In genomic region chr10:121194696-121195523, GRCh38 we compare ENCODE assay signal across 22 cellular contexts.
"Had no signal": no experiment of that assay in that cellular context is flagged by ENCODE, and none has a peak within 500 bp of the region (broad histone marks: within the 10 kb centered on the region; RNA-seq: fewer than 3 reads in every experiment).

No MANE protein-coding gene starts in this region.

- ATAC-seq: Panc1, PC-3 had no signal

- H3K4me2 ChIP-seq: SK-N-SH had no signal

- H3K27me3 ChIP-seq: MG63 had no signal

- H3K36me3 ChIP-seq: MG63 had no signal

- FAIRE-seq: HTR-8/SVneo had no signal

- H3K9me2 ChIP-seq: SK-N-SH had no signal

- H3K4me3 ChIP-seq: MG63 had no signal

- H3K9me3 ChIP-seq: MG63, SK-N-SH had no signal

- H3K27ac ChIP-seq: HL-60, RWPE1 had no signal

- DNase-seq: KBM-7, MG63, NCI-H1092, NCI-H1105 treated with DMSO at 0.1 percent for 48 hours, NCI-H1417 treated with DMSO at 0.1 percent for 48 hours, NCI-H146, NCI-H187, NCI-H2029, NCI-H2081 treated with DMSO at 0.1 percent for 48 hours, NCI-H2171, NCI-H226, NCI-H510A, NCI-H524 treated with DMSO at 0.1 percent for 48 hours, NCI-H69, NCI-H774, PC-3, SHP77, SK-N-SH had no signal
